Comparison of ENCODE assay signal across 17 cellular contexts in genomic region chr7:117190746-117191435, GRCh38.
"Had no signal": no experiment of that assay in that cellular context is flagged by ENCODE, and none has a peak within 500 bp of the region (broad histone marks: within the 10 kb centered on the region; RNA-seq: fewer than 3 reads in every experiment).

No MANE protein-coding gene starts in this region.

- H3K9me3 ChIP-seq: esophagus muscularis mucosa, gastrocnemius medialis had no signal

- H3K9me3 Mint-ChIP-seq: effector memory CD8-positive, alpha-beta T cell; natural killer cell treated with Interleukin-12 subunit alpha and Interleukin-12 subunit beta and Interleukin-15 and Interleukin-18, amount 100 ng/mL, for 72 hours; stimulated activated naive CD8-positive, alpha-beta T cell treated with anti-CD3 and anti-CD28 coated beads, Interleukin-15, amount 100 ng/mL, for 72 hours had no signal

- H3K27me3 ChIP-seq: esophagus muscularis mucosa, gastrocnemius medialis had no signal

- H3K4me1 Mint-ChIP-seq: stimulated activated naive CD8-positive, alpha-beta T cell treated with anti-CD3 and anti-CD28 coated beads, Interleukin-15, amount 100 ng/mL, for 72 hours had no signal

- DNase-seq: cortex of kidney; effector memory CD8-positive, alpha-beta T cell; gastrocnemius medialis; glutamatergic neuron; islet precursor cell; midbrain; stimulated activated CD4-positive, alpha-beta T cell treated with anti-CD3 and anti-CD28 coated beads, Interleukin-2, amount 100 ng/mL, for 24 hours; stimulated activated CD4-positive, alpha-beta T cell treated with anti-CD3 and anti-CD28 coated beads, Interleukin-4, amount 100 ng/mL, for 4 hours; stimulated activated naive B cell treated with anti-CD40 and anti-IgM and Interleukin-4, amounts not matched to agents 10 μg/mL and 1 μg/mL and 100 μg/mL, for 72 hours; stimulated activated naive CD8-positive, alpha-beta T cell treated with anti-CD3 and anti-CD28 coated beads, Interleukin-15, amount 100 ng/mL, for 72 hours; substantia nigra had no signal

- H3K36me3 Mint-ChIP-seq: stimulated activated naive B cell treated with anti-CD40 and anti-IgM and Interleukin-4, amounts not matched to agents 10 μg/mL and 1 μg/mL and 100 μg/mL, for 72 hours had no signal

- ATAC-seq: effector memory CD8-positive, alpha-beta T cell; gastrocnemius medialis; left lobe of liver; sciatic nerve; stimulated activated naive B cell treated with anti-CD40 and anti-IgM and Interleukin-4, amounts not matched to agents 10 μg/mL and 1 μg/mL and 100 μg/mL, for 72 hours; stimulated activated naive CD8-positive, alpha-beta T cell treated with anti-CD3 and anti-CD28 coated beads, Interleukin-15, amount 100 ng/mL, for 72 hours had no signal

- H3K4me3 ChIP-seq: esophagus muscularis mucosa, gastrocnemius medialis, skin epidermis had no signal

- H3K27ac Mint-ChIP-seq: effector memory CD8-positive, alpha-beta T cell; natural killer cell treated with Interleukin-12 subunit alpha and Interleukin-12 subunit beta and Interleukin-15 and Interleukin-18, amount 100 ng/mL, for 72 hours; stimulated activated naive CD8-positive, alpha-beta T cell treated with anti-CD3 and anti-CD28 coated beads, Interleukin-15, amount 100 ng/mL, for 72 hours had no signal

- H3K27me3 Mint-ChIP-seq: effector memory CD8-positive, alpha-beta T cell; natural killer cell treated with Interleukin-12 subunit alpha and Interleukin-12 subunit beta and Interleukin-15 and Interleukin-18, amount 100 ng/mL, for 72 hours; stimulated activated naive B cell treated with anti-CD40 and anti-IgM and Interleukin-4, amounts not matched to agents 10 μg/mL and 1 μg/mL and 100 μg/mL, for 72 hours; stimulated activated naive CD8-positive, alpha-beta T cell treated with anti-CD3 and anti-CD28 coated beads, Interleukin-15, amount 100 ng/mL, for 72 hours had no signal

- H3K4me1 ChIP-seq: esophagus muscularis mucosa, gastrocnemius medialis had no signal

- H3K4me3 Mint-ChIP-seq: effector memory CD8-positive, alpha-beta T cell; natural killer cell treated with Interleukin-12 subunit alpha and Interleukin-12 subunit beta and Interleukin-15 and Interleukin-18, amount 100 ng/mL, for 72 hours; stimulated activated naive B cell treated with anti-CD40 and anti-IgM and Interleukin-4, amounts not matched to agents 10 μg/mL and 1 μg/mL and 100 μg/mL, for 72 hours; stimulated activated naive CD8-positive, alpha-beta T cell treated with anti-CD3 and anti-CD28 coated beads, Interleukin-15, amount 100 ng/mL, for 72 hours had no signal

- H3K27ac ChIP-seq: epithelial cell of prostate, esophagus muscularis mucosa, gastrocnemius medialis, skin epidermis had no signal
